In the genomic region with DNA sequence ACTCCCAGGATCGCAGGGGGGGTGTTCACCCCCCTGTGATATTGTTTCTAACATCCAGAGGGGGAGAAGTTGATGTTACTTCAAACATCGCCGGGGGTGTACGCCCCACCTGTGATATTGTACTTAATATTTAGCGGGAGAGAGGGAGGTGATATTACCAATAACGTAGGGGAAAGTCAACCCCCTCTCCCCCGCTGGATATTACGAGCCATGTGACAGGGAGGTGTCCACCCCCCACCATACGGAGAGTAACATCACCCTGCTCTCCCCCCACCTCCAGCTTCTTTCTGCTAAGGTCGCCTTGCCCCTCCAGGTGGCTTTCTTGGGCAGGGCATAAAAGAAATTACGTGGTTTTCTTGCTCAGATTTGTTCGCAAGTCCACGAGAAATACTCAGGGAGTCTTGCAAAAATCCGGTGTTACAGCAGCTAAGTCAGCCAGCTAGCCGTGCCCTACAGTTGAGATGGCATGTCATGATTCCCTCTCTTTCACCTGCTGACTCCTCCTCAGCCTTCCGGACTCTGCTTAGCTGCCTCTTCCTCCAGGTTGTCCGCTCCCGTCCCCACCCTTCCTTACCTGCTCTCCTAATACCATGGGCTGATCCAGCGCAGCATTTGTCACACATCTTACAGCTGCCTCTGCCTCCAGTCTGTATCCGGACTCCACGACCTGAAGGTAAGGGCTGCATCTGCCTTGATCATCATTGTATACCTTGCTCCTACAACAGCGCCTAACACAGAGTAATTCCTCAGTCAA, we compare ENCODE assay signal across 3 cellular contexts. TPM values are rescaled to one million over a fixed set of nuclear protein-coding genes. Genes with fewer than 3 reads are reported as not detected.
"Had no signal": no experiment of that assay in that cellular context is flagged by ENCODE, and none has a peak within 500 bp of the region (broad histone marks: within the 10 kb centered on the region; RNA-seq: fewer than 3 reads in every experiment).

No MANE protein-coding gene starts in this region.

RNA-seq across cellular contexts. Expression of gene FOXD4, which starts 9.3 kb away (rescaled TPM):
- total RNA-seq: activated naive CD4-positive, alpha-beta T cell treated with anti-CD3 and anti-CD28 coated beads for 36 hours; activated naive CD4-positive, alpha-beta T cell treated with anti-CD3 and anti-CD28 coated beads, Interleukin-2, amount 50 U/mL, for 72 hours; RPMI7951 had no signal
